ENCODE assay signal across 20 cellular contexts in the genomic region with DNA sequence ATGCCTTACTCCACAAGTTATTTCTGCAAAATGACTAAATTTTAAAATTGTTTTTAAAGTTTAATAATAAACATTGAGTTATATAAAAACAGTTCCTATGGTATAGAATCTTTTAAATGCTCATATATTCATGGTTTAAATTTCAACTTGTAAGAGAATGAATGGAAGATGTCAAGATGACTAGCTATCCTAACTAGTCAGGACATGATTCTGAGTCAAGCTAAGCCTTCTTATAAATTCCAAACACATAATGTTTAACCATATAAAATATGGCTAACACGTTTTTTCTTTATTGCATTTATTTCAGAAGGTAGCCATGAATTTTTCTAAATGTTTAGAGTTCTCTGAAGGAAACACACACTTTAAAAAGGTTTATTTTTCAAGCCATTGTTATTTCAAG.
DNase-seq lines count a peak whose midpoint lies in the region; FAIRE-seq and TF ChIP-seq lines count a peak whose summit lies in the region.
"Had no signal": no experiment of that assay in that cellular context is flagged by ENCODE, and none has a peak within 500 bp of the region (broad histone marks: within the 10 kb centered on the region; RNA-seq: fewer than 3 reads in every experiment).

No MANE protein-coding gene starts in this region.

- no peak for TF ChIP-seq CTCF in RWPE1 (conservative IDR thresholded peaks at IDR 0.05; ENCODE audit: low read depth)
- no peak for TF ChIP-seq CTCF in epithelial cell of esophagus (IDR thresholded peaks at IDR 0.05; ENCODE audit: insufficient read depth, low read depth, low read length, missing control alignments)

- H3K27ac ChIP-seq in RWPE1 = no peak overlapping the region
- H3K27ac ChIP-seq: BLaER1 treated with 17β-estradiol and CSF1 and Interleukin-3, amounts not matched to agents 10 nM and 100 nM had no signal

- peak; percentile 0 for DNase-seq in RWPE1 (ENCODE audit: low spot score)
- DNase-seq in epithelial cell of esophagus (ENCODE audit: low read depth) = peak; percentile 82
- no peak for DNase-seq in dedifferentiated amniotic fluid mesenchymal stem cell (ENCODE audit: extremely low spot score)
- no peak for DNase-seq in activated T-cell treated with anti-CD3 and anti-CD28 coated beads, Interleukin-2, amount 50 U/mL, for 1 hour
- DNase-seq in ACHN = no peak
- DNase-seq: AML-193; BE2C; CD4-positive, alpha-beta T cell; CD8-positive, alpha-beta memory T cell; DMS 273 treated with DMSO at 0.1 percent for 48 hours; DMS79; EL; GDM1; H9; HFFc6 had no signal

- FAIRE-seq in islet of Langerhans (lab: Jason Lieb, UNC) = peak; percentile 27
- FAIRE-seq: GM12878, GM19239 had no signal

- H3K4me3 ChIP-seq in epithelial cell of esophagus (ENCODE audit: low read length) = no peak overlapping the region
- H3K4me3 ChIP-seq: BLaER1 treated with 17β-estradiol and CSF1 and Interleukin-3, amounts not matched to agents 10 nM and 100 nM; GM12878; GM23338 had no signal

- CTCF ChIA-PET in RWPE1 (lab: Yijun Ruan, JAX) = interaction anchor here (0.7 kb wide), 1 partner anchor 83 kb away, joined by 3 read pairs; no protein-coding TSS in a partner anchor

- in situ Hi-C loops in ACHN (cut with HindIII; ENCODE audit: low pct_ligation_motif_present, low pct_unique_long_range_greater_than_20kb, low sequenced_read_pairs) = no loop called here

- POLR2A ChIA-PET in RWPE1 (lab: Yijun Ruan, JAX; ENCODE audit: low non-redundant PET) = no interaction called here

Comparison
In these comparisons a context has a peak if more than half of its experiments do, and no peak if none do; other contexts are left out.
1. DNase-seq: peak in RWPE1 (single experiment) and epithelial cell of esophagus (single experiment); none in dedifferentiated amniotic fluid mesenchymal stem cell (single experiment), activated T-cell treated with anti-CD3 and anti-CD28 coated beads, Interleukin-2, amount 50 U/mL, for 1 hour (single experiment) and ACHN (single experiment).